Comparison of ENCODE assay signal across 8 cellular contexts in the genomic region with DNA sequence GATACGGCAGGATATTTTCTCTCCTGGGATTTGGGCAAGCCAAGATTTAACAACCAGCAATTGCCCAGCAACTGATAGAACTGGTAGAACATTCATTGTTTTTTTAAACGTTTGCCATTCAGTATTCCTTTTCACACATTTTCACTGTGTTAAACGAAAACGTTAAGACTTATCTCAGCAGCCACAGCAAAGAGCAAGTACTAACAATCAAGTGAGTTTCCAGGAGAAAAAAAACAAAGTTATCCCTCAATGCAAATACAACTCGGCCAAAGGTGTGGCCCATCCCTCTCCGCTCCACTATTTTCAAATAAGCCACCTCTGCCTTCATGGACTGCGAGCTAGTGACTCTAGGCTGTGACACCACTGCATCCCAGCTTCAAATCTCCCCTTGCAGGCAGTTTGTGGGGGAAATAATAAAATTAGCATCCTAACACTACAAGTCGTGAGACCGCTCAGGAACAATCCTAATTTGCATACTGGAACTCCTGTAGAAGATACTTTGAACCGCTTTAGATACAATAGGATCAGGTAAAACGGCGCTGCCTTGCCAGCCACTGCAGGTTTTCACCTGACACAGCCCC. TPM values are rescaled to one million over a fixed set of nuclear protein-coding genes. Genes with fewer than 3 reads are reported as not detected.
DNase-seq lines count a peak whose midpoint lies in the region; ATAC-seq, FAIRE-seq and TF ChIP-seq lines count a peak whose summit lies in the region.

No MANE protein-coding gene starts in this region.

- H3K4me3 ChIP-seq in astrocyte (ENCODE audit: insufficient read depth, low read depth, low read length), result peak overlapping the region; percentile 88
- peak overlapping the region; percentile 78 for H3K4me3 ChIP-seq in left lung
- H3K4me3 ChIP-seq in transverse colon, result peak overlapping the region; percentile 78 to 94 (median 82)

- H3K27ac ChIP-seq in astrocyte (ENCODE audit: low read depth, low read length), result peak overlapping the region; percentile 73
- H3K27ac ChIP-seq in left lung, result peak overlapping the region; percentile 60 to 80
- peak overlapping the region; percentile 82 to 91 (median 84) for H3K27ac ChIP-seq in transverse colon

- WGBS in transverse colon (ENCODE audit: low coverage in 1 of 2), 2 donors, result 3 to 9% methylated on average over 8 to 12 of the region's 12 CpGs

- peak overlapping the region; percentile 83 for H3K9ac ChIP-seq in astrocyte (ENCODE audit: low read length)

- H3K9me3 Mint-ChIP-seq in T-helper 1 cell treated with Interleukin-12 subunit alpha and Interleukin-12 subunit beta and Interleukin-4 antibody, amounts not matched to agents 30 μg/mL and 1 μg/mL, for 36 hours, result no peaks in the 10 kb centered on the region
- no peaks in the 10 kb centered on the region for H3K9me3 Mint-ChIP-seq in astrocyte (ENCODE audit: unreplicated experiment)

- intact Hi-C loops in left lung (cut with DNase I), result no loop called here
- intact Hi-C loops in transverse colon (cut with DNase I; ENCODE audit: low total_unique reads), result no loop called here

- peaks cover 10% of the 10 kb centered on the region for H4K20me1 ChIP-seq in astrocyte (ENCODE audit: insufficient read depth, low read length)

- peaks cover 41% of the 10 kb centered on the region for H3K4me1 Mint-ChIP-seq in T-helper 1 cell treated with Interleukin-12 subunit alpha and Interleukin-12 subunit beta and Interleukin-4 antibody, amounts not matched to agents 30 μg/mL and 1 μg/mL, for 36 hours (ENCODE audit: low read depth)
- peaks cover 25% of the 10 kb centered on the region for H3K4me1 Mint-ChIP-seq in astrocyte (ENCODE audit: low read depth, unreplicated experiment)

- peak overlapping the region; percentile 91 for H3K4me3 Mint-ChIP-seq in T-helper 1 cell treated with Interleukin-12 subunit alpha and Interleukin-12 subunit beta and Interleukin-4 antibody, amounts not matched to agents 30 μg/mL and 1 μg/mL, for 36 hours
- H3K4me3 Mint-ChIP-seq in astrocyte (ENCODE audit: unreplicated experiment), result peak overlapping the region; percentile 94

- H3K9me3 ChIP-seq in astrocyte (ENCODE audit: insufficient read depth, low read depth, low read length), result no peaks in the 10 kb centered on the region
- H3K9me3 ChIP-seq in left lung, result no peaks in the 10 kb centered on the region
- H3K9me3 ChIP-seq in transverse colon, result no peaks in the 10 kb centered on the region

- peak overlapping the region; percentile 95 for H3K4me2 ChIP-seq in astrocyte (ENCODE audit: low read length)

- no peak for FAIRE-seq in astrocyte (lab: Jason Lieb, UNC)

- H3K36me3 Mint-ChIP-seq in T-helper 1 cell treated with Interleukin-12 subunit alpha and Interleukin-12 subunit beta and Interleukin-4 antibody, amounts not matched to agents 30 μg/mL and 1 μg/mL, for 36 hours (ENCODE audit: low read depth), result no peaks in the 10 kb centered on the region
- no peaks in the 10 kb centered on the region for H3K36me3 Mint-ChIP-seq in astrocyte (ENCODE audit: low read depth, unreplicated experiment)

- no peak for TF ChIP-seq CTCF in astrocyte (IDR thresholded peaks at IDR 0.05; ENCODE audit: insufficient read depth, low read depth, low read length)
- TF ChIP-seq CTCF in left lung (IDR thresholded peaks at IDR 0.05), result no peak
- peak in 1 of 5 experiments; percentile 10 for TF ChIP-seq CTCF in transverse colon (IDR thresholded peaks at IDR 0.05)

- H3K4me1 ChIP-seq in astrocyte (ENCODE audit: insufficient read depth, low read length) (peaks cover 20% of the 10 kb centered on the region), left lung (peaks cover 9 to 33% of the 10 kb centered on the region in 2 donors), transverse colon (peaks cover 5 to 34% (median 15%) of the 10 kb centered on the region in 4 donors)

- in situ Hi-C loops in transverse colon (cut with MboI; ENCODE audit: low pct_ligation_motif_present in 1 of 4, low pct_unique_long_range_greater_than_20kb in 1 of 4, low sequenced_read_pairs in 3 of 4), result no loop called here

- H3K27me3 ChIP-seq in astrocyte (ENCODE audit: insufficient read depth, low read length) (no peaks in the 10 kb centered on the region), left lung (no peaks in the 10 kb centered on the region), transverse colon (no peaks in the 10 kb centered on the region)

- no peak for TF ChIP-seq POLR2A in transverse colon (IDR thresholded peaks at IDR 0.05)

- DNase-seq in T-helper 1 cell (no peak), astrocyte (ENCODE audit: low read depth) (no peak), left lung (no peak), transverse colon (no peak), NCI-H2081 treated with DMSO at 0.1 percent for 48 hours (lab: John Stamatoyannopoulos, UW) (no peak), SHP77 treated with DMSO at 0.1 percent for 48 hours (lab: John Stamatoyannopoulos, UW) (no peak)

- ATAC-seq in HG03460 (IDR thresholded peaks at IDR 0.05; ENCODE audit: unreplicated experiment) (peak; percentile 14), left lung (peak; percentile 30)

- H3K27ac Mint-ChIP-seq in T-helper 1 cell treated with Interleukin-12 subunit alpha and Interleukin-12 subunit beta and Interleukin-4 antibody, amounts not matched to agents 30 μg/mL and 1 μg/mL, for 36 hours, result peak overlapping the region; percentile 87
- H3K27ac Mint-ChIP-seq in astrocyte (ENCODE audit: unreplicated experiment), result no peak overlapping the region

- peaks cover 24% of the 10 kb centered on the region for H3K27me3 Mint-ChIP-seq in T-helper 1 cell treated with Interleukin-12 subunit alpha and Interleukin-12 subunit beta and Interleukin-4 antibody, amounts not matched to agents 30 μg/mL and 1 μg/mL, for 36 hours (ENCODE audit: low read depth)
- no peaks in the 10 kb centered on the region for H3K27me3 Mint-ChIP-seq in astrocyte (ENCODE audit: low read depth, unreplicated experiment)

- no peak for TF ChIP-seq EP300 in transverse colon (IDR thresholded peaks at IDR 0.05; ENCODE audit: low read depth)

- peak overlapping the region; percentile 97 for H2AFZ ChIP-seq in astrocyte (ENCODE audit: low read depth, low read length)

- peaks cover 39% of the 10 kb centered on the region for H3K79me2 ChIP-seq in astrocyte (ENCODE audit: insufficient read depth, low read length)

- H3K36me3 ChIP-seq in astrocyte (ENCODE audit: insufficient read depth, low read length), result no peaks in the 10 kb centered on the region
- H3K36me3 ChIP-seq in left lung, result no peaks in the 10 kb centered on the region
- H3K36me3 ChIP-seq in transverse colon, result no peaks in the 10 kb centered on the region

RNA-seq across cellular contexts. Expression of a gene that starts 0.4 kb away (rescaled TPM):
- total RNA-seq in astrocyte (5.5 and 5.9 TPM in 2 replicates), left lung (1 to 10 TPM; 3.6 to 4.7 TPM), transverse colon (1 to 10 TPM in 3 of 4 donors, under 1 TPM in 1; 0.80 to 5.9 (median 3.7) TPM)
